Comparison of ENCODE assay signal across 21 cellular contexts in genomic region chr10:110762109-110762848, GRCh38.
DNase-seq lines count a peak whose midpoint lies in the region; ATAC-seq and TF ChIP-seq lines count a peak whose summit lies in the region.
"Had no signal": no experiment of that assay in that cellular context is flagged by ENCODE, and none has a peak within 500 bp of the region (broad histone marks: within the 10 kb centered on the region; RNA-seq: fewer than 3 reads in every experiment).

No MANE protein-coding gene starts in this region.

- H3K27ac Mint-ChIP-seq in activated CD4-positive, alpha-beta memory T cell treated with anti-CD3 and anti-CD28 coated beads, Interleukin-2, amount 10 ng/mL, durations not matched to agents 7 days and 5 days, result no peak overlapping the region
- H3K27ac Mint-ChIP-seq: CD4-positive, alpha-beta T cell; nephron progenitor cell had no signal

- no peaks in the 10 kb centered on the region for H3K9me3 ChIP-seq in right atrium auricular region
- H3K9me3 ChIP-seq: SJSA1, transverse colon had no signal

- H3K27me3 Mint-ChIP-seq in activated CD4-positive, alpha-beta memory T cell treated with anti-CD3 and anti-CD28 coated beads, Interleukin-2, amount 10 ng/mL, durations not matched to agents 7 days and 5 days, result peaks cover 6% of the 10 kb centered on the region
- H3K27me3 Mint-ChIP-seq: CD4-positive, alpha-beta T cell had no signal

- H3K36me3 ChIP-seq in right atrium auricular region, result no peaks in the 10 kb centered on the region
- H3K36me3 ChIP-seq: SJSA1, transverse colon had no signal

- POLR2A ChIA-PET in activated CD4-positive, alpha-beta memory T cell treated with anti-CD3 and anti-CD28 coated beads, Interleukin-2, amount 10 ng/mL, durations not matched to agents 7 days and 5 days (lab: Charles Lee), result no interaction called here

- H3K4me1 Mint-ChIP-seq in activated CD4-positive, alpha-beta memory T cell treated with anti-CD3 and anti-CD28 coated beads, Interleukin-2, amount 10 ng/mL, durations not matched to agents 7 days and 5 days, result peaks cover 2% of the 10 kb centered on the region

- TF ChIP-seq CTCF in right atrium auricular region (IDR thresholded peaks at IDR 0.05), result no peak

- no peaks in the 10 kb centered on the region for H3K9me3 Mint-ChIP-seq in activated CD4-positive, alpha-beta memory T cell treated with anti-CD3 and anti-CD28 coated beads, Interleukin-2, amount 10 ng/mL, durations not matched to agents 7 days and 5 days
- H3K9me3 Mint-ChIP-seq: CD4-positive, alpha-beta T cell had no signal

- H3K27me3 ChIP-seq in right atrium auricular region, result no peaks in the 10 kb centered on the region
- H3K27me3 ChIP-seq: SJSA1, transverse colon had no signal

- peaks cover 0 to 35% of the 10 kb centered on the region in 2 donors for H3K4me1 ChIP-seq in right atrium auricular region

- H3K36me3 Mint-ChIP-seq in activated CD4-positive, alpha-beta memory T cell treated with anti-CD3 and anti-CD28 coated beads, Interleukin-2, amount 10 ng/mL, durations not matched to agents 7 days and 5 days (ENCODE audit: low read depth), result no peaks in the 10 kb centered on the region

- no peak for ATAC-seq in GM21526 (IDR thresholded peaks at IDR 0.05; ENCODE audit: low FRiP score, unreplicated experiment)
- ATAC-seq: HCT116; stimulated activated naive CD8-positive, alpha-beta T cell treated with anti-CD3 and anti-CD28 coated beads, Interleukin-15, Interleukin-2, amounts not matched to agents 100 U/mL and 50 U/mL, for 24 hours had no signal

- DNase-seq in DMS153 (lab: John Stamatoyannopoulos, UW) (peak; percentile 97), NCI-H1092 treated with DMSO at 0.1 percent for 48 hours (lab: John Stamatoyannopoulos, UW) (peak; percentile 23), NCI-H2171 (lab: John Stamatoyannopoulos, UW) (peak; percentile 35), right atrium auricular region (ENCODE audit: low spot score) (no peak), RPMI8226 (no peak)
- no peak for DNase-seq in activated CD4-positive, alpha-beta memory T cell treated with anti-CD3 and anti-CD28 coated beads, Interleukin-2, amount 10 ng/mL, durations not matched to agents 7 days and 5 days
- no peak for DNase-seq in activated CD8-positive, alpha-beta memory T cell treated with anti-CD3 and anti-CD28 coated beads, Interleukin-2, amount 50 U/mL, for 48 hours
- DNase-seq: activated CD4-positive, alpha-beta T cell treated with anti-CD3 and anti-CD28 coated beads for 48 hours; activated CD8-positive, alpha-beta memory T cell treated with anti-CD3 and anti-CD28 coated beads, Interleukin-2, amount 50 U/mL, for 4 hours; activated effector memory CD4-positive, alpha-beta T cell treated with Interleukin-2 at 50 U/mL for 16 hours; CD4-positive, alpha-beta T cell; DND-41; midbrain; nephron progenitor cell; PC-9; stimulated activated naive CD8-positive, alpha-beta T cell treated with anti-CD3 and anti-CD28 coated beads, Interleukin-15, Interleukin-2, amounts not matched to agents 100 U/mL and 50 U/mL, for 24 hours; transverse colon had no signal

- peak overlapping the region; percentile 83 to 94 for H3K27ac ChIP-seq in right atrium auricular region
- H3K27ac ChIP-seq: PC-9, SJSA1, skin epidermis, transverse colon had no signal

- H3K4me3 ChIP-seq in right atrium auricular region, result no peak overlapping the region
- H3K4me3 ChIP-seq: PC-9, SJSA1, skin epidermis, transverse colon had no signal

- H3K4me3 Mint-ChIP-seq in activated CD4-positive, alpha-beta memory T cell treated with anti-CD3 and anti-CD28 coated beads, Interleukin-2, amount 10 ng/mL, durations not matched to agents 7 days and 5 days, result no peak overlapping the region
- H3K4me3 Mint-ChIP-seq: CD4-positive, alpha-beta T cell; nephron progenitor cell had no signal

- CTCF ChIA-PET in activated CD4-positive, alpha-beta memory T cell treated with anti-CD3 and anti-CD28 coated beads, Interleukin-2, amount 10 ng/mL, durations not matched to agents 7 days and 5 days (lab: Charles Lee), result interaction anchor here (1.0 to 1.3 kb wide), 2 partner anchors 11 to 17 kb away, joined by 3 read pairs; no protein-coding TSS in a partner anchor

Comparison
In these comparisons a context has a peak if more than half of its experiments do, and no peak if none do; other contexts are left out.
1. DNase-seq: peak in DMS153 (single experiment), NCI-H1092 treated with DMSO at 0.1 percent for 48 hours (single experiment) and NCI-H2171 (single experiment); none in right atrium auricular region (single experiment), activated CD4-positive, alpha-beta memory T cell treated with anti-CD3 and anti-CD28 coated beads, Interleukin-2, amount 10 ng/mL, durations not matched to agents 7 days and 5 days (single experiment), RPMI8226 (single experiment) and activated CD8-positive, alpha-beta memory T cell treated with anti-CD3 and anti-CD28 coated beads, Interleukin-2, amount 50 U/mL, for 48 hours (single experiment).